Comparison of ENCODE assay signal across 7 cellular contexts in the genomic region with DNA sequence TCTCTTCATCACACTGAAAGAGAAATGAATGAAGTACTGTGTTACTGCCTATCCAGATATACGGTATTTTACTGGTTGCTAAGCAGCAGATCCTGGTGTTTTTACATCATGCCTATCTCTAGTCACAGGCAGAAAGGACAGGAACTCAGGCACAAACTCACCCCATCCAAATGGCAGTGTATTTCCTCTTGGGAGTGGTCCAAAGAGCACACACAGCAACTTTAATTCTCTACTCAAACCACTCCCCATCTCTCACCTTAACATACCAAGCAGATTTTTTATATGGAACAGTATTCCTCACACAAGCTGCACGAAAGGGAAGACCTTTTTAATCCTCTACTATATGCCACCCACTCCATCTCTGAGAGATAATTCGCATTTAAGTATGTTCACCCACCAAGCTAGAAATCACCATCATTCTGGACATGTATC. TPM values are rescaled to one million over a fixed set of nuclear protein-coding genes. Genes with fewer than 3 reads are reported as not detected.
DNase-seq lines count a peak whose midpoint lies in the region; ATAC-seq, FAIRE-seq and TF ChIP-seq lines count a peak whose summit lies in the region.

No MANE protein-coding gene starts in this region.

- WGBS in suprapubic skin: 22% methylated on average over 3 of the region's 3 CpGs
- 25 to 39% methylated on average over 3 of the region's 3 CpGs for WGBS in tibial nerve, 2 donors

- peaks cover 6% of the 10 kb centered on the region for H3K36me3 Mint-ChIP-seq in activated T-cell treated with anti-CD3 and anti-CD28 coated beads, Interleukin-2, amount 50 U/mL, for 4 hours (ENCODE audit: insufficient read depth)

- H3K4me3 Mint-ChIP-seq in activated T-cell treated with anti-CD3 and anti-CD28 coated beads, Interleukin-2, amount 50 U/mL, for 4 hours: no peak overlapping the region

- no peaks in the 10 kb centered on the region for H3K9me3 ChIP-seq in suprapubic skin
- H3K9me3 ChIP-seq in tibial nerve: no peaks in the 10 kb centered on the region

- no peaks in the 10 kb centered on the region for H3K9me3 Mint-ChIP-seq in activated T-cell treated with anti-CD3 and anti-CD28 coated beads, Interleukin-2, amount 50 U/mL, for 4 hours

- H3K4me3 ChIP-seq in brain microvascular endothelial cell (ENCODE audit: low read depth, low read length) (no peak overlapping the region), suprapubic skin (no peak overlapping the region), tibial nerve (no peak overlapping the region)

- in situ Hi-C loops in brain microvascular endothelial cell (cut with HindIII; ENCODE audit: low pct_ligation_motif_present, low sequenced_read_pairs): no loop called here

- H3K4me1 Mint-ChIP-seq in activated T-cell treated with anti-CD3 and anti-CD28 coated beads, Interleukin-2, amount 50 U/mL, for 4 hours (ENCODE audit: low read depth): peaks cover 2% of the 10 kb centered on the region

- TF ChIP-seq CTCF in brain microvascular endothelial cell (IDR thresholded peaks at IDR 0.05; ENCODE audit: low read depth, low read length, missing control alignments) (no peak), suprapubic skin (IDR thresholded peaks at IDR 0.05) (no peak), tibial nerve (IDR thresholded peaks at IDR 0.05) (no peak)

- H3K27me3 Mint-ChIP-seq in activated T-cell treated with anti-CD3 and anti-CD28 coated beads, Interleukin-2, amount 50 U/mL, for 4 hours (ENCODE audit: low read depth): no peaks in the 10 kb centered on the region

- peak; percentile 89 for FAIRE-seq in islet of Langerhans (lab: Jason Lieb, UNC)

- TF ChIP-seq EP300 in suprapubic skin (IDR thresholded peaks at IDR 0.05): no peak
- no peak for TF ChIP-seq EP300 in tibial nerve (IDR thresholded peaks at IDR 0.05)

- H3K36me3 ChIP-seq in brain microvascular endothelial cell (replicated peaks) (peaks cover 8% of the 10 kb centered on the region), suprapubic skin (peaks cover 6% of the 10 kb centered on the region), tibial nerve (peaks cover 0 to 8% (median 0%) of the 10 kb centered on the region in 3 donors)

- ATAC-seq in activated T-cell treated with anti-CD3 and anti-CD28 coated beads, Interleukin-2, amount 50 U/mL, for 4 hours: no peak

- TF ChIP-seq POLR2A in suprapubic skin (IDR thresholded peaks at IDR 0.05): no peak
- TF ChIP-seq POLR2A in tibial nerve (IDR thresholded peaks at IDR 0.05): no peak

- DNase-seq in LHCN-M2 (ENCODE audit: low read depth) (peak; percentile 61), brain microvascular endothelial cell (peak; percentile 77), suprapubic skin (ENCODE audit: low spot score in 2 of 2) (no peak), tibial nerve (ENCODE audit: low spot score in 2 of 2) (no peak), cortex of kidney (lab: John Stamatoyannopoulos, UW) (no peak)
- no peak for DNase-seq in activated T-cell treated with anti-CD3 and anti-CD28 coated beads, Interleukin-2, amount 50 U/mL, for 4 hours

- H3K27ac ChIP-seq in brain microvascular endothelial cell: peak overlapping the region; percentile 82
- H3K27ac ChIP-seq in suprapubic skin: peak overlapping the region; percentile 69
- H3K27ac ChIP-seq in tibial nerve: peak overlapping the region in 2 of 4 donors; percentile 72 to 76

- H3K27me3 ChIP-seq in brain microvascular endothelial cell (replicated peaks) (no peaks in the 10 kb centered on the region), suprapubic skin (no peaks in the 10 kb centered on the region), tibial nerve (no peaks in the 10 kb centered on the region)

- H3K4me1 ChIP-seq in suprapubic skin (peaks cover 19% of the 10 kb centered on the region), tibial nerve (peaks cover 0 to 31% (median 13%) of the 10 kb centered on the region in 4 donors)

RNA-seq across cellular contexts. Expression of gene EIF4G3, which starts 27.3 kb away (rescaled TPM):
- total RNA-seq in LHCN-M2 (2014; rRNA removed): 41.6 and 45.8 TPM in 2 replicates
- 21.6 TPM for polyA plus RNA-seq in LHCN-M2 (2012)
- 10 to 100 TPM; 32.9 to 40.6 (median 39.5) TPM for total RNA-seq in suprapubic skin
- 10 to 100 TPM; 41.2 to 57.3 (median 50.0) TPM for total RNA-seq in tibial nerve
- 10 to 100 TPM; 43.5 to 48.5 (median 46.1) TPM for total RNA-seq in activated T-cell treated with anti-CD3 and anti-CD28 coated beads, Interleukin-2, amount 50 U/mL, for 4 hours

Comparison
In these comparisons a context has a peak if more than half of its experiments do, and no peak if none do; other contexts are left out.
1. DNase-seq: peak in LHCN-M2 (single experiment) and brain microvascular endothelial cell (single experiment); none in suprapubic skin (0 of 2), tibial nerve (0 of 2), activated T-cell treated with anti-CD3 and anti-CD28 coated beads, Interleukin-2, amount 50 U/mL, for 4 hours (single experiment) and cortex of kidney (single experiment).